ENCODE assay signal across 12 cellular contexts in the genomic region with DNA sequence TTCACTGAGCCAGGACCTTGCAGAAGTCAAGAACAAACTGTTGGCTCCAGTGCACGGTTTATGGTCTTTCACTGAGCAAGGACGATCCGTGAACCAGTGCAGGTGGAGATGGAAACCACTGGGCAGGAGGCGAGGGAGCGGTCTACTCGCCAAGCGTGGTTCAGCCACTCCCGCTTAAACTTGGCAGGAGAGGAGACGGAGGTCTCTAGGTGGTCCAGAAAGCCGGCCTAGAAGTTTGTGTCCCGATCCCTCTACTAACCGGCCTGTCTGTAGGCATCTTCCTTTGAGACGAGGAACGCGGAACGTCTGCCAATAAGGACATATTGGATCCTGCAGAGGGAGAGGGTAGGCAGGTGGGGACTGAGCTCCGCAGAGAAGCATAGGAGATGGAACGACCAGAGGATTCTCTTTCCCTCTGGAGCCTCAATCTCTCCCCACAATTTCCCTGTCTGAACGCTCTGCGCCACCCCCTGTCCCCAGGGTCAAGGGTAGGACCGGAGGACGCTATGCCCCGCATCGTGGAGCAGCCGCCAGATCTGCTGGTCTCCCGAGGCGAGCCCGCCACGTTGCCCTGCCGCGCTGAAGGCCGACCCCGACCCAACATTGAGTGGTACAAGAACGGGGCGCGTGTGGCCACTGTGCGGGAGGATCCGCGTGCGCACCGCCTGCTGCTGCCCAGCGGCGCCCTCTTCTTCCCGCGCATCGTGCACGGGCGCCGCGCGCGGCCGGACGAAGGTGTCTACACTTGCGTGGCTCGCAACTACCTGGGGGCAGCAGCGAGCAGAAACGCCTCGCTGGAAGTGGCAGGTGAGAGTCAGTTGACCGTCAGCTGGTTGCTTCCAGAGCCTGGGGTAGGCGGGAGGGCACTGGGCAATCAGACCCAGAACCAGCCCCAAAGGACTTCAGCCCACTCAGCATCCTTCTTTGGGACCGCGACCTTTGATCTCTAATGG. TPM values are rescaled to one million over a fixed set of nuclear protein-coding genes. Genes with fewer than 3 reads are reported as not detected.
DNase-seq lines count a peak whose midpoint lies in the region; ATAC-seq, FAIRE-seq and TF ChIP-seq lines count a peak whose summit lies in the region.
"Had no signal": no experiment of that assay in that cellular context is flagged by ENCODE, and none has a peak within 500 bp of the region (broad histone marks: within the 10 kb centered on the region; RNA-seq: fewer than 3 reads in every experiment).

No MANE protein-coding gene starts in this region.

- H3K36me3 Mint-ChIP-seq in H9 (ENCODE audit: insufficient read depth in 1 of 3, low read depth in 3 of 3), result no peaks in the 10 kb centered on the region; a peak in 1 of 7 replicates
- peaks cover 0 to 4% (median 0%) of the 10 kb centered on the region in 5 donors for H3K36me3 Mint-ChIP-seq in naive thymus-derived CD4-positive, alpha-beta T cell

- H3T11ph ChIP-seq in H9 (ENCODE audit: low read length), result no peak overlapping the region

- H3K56ac ChIP-seq in H9 (ENCODE audit: insufficient read length, low read depth, low read length), result no peak overlapping the region

- H2BK15ac ChIP-seq in H9 (ENCODE audit: low read depth, low read length), result no peak overlapping the region

- no peak overlapping the region for H3K18ac ChIP-seq in H9 (ENCODE audit: insufficient read length, low read depth, low read length)

- ATAC-seq in naive thymus-derived CD4-positive, alpha-beta T cell, result no peak
- no peak for ATAC-seq in GM21786 (IDR thresholded peaks at IDR 0.05; ENCODE audit: unreplicated experiment)

- POLR2A ChIA-PET in naive thymus-derived CD4-positive, alpha-beta T cell (lab: Charles Lee), result no interaction called here

- no peak for FAIRE-seq in bronchial epithelial cell (lab: Jason Lieb, UNC)

- no peaks in the 10 kb centered on the region; the same call in 1 of the 2 replicates for H3K4me1 ChIP-seq in H9 (ENCODE audit: insufficient read depth, low read length)
- peaks cover 5 to 26% of the 10 kb centered on the region in 2 donors for H3K4me1 ChIP-seq in naive thymus-derived CD4-positive, alpha-beta T cell (ENCODE audit: control insufficient read depth in 2 of 2, insufficient read depth in 2 of 2, low read length in 2 of 2)

- CTCF ChIA-PET in naive thymus-derived CD4-positive, alpha-beta T cell (lab: Charles Lee), result no interaction called here

- no peak overlapping the region for H4K8ac ChIP-seq in H9 (replicated peaks; ENCODE audit: insufficient read length, low read depth, low read length)

- H2BK12ac ChIP-seq in H9 (ENCODE audit: insufficient read length, low read depth, low read length), result no peak overlapping the region

- H3K27me3 ChIP-seq in H9 (ENCODE audit: insufficient read depth, low read length), result peaks cover 83% of the 10 kb centered on the region
- H3K27me3 ChIP-seq in bronchial epithelial cell (ENCODE audit: control insufficient read depth, insufficient read depth, low read length), result peaks cover 67% of the 10 kb centered on the region
- peaks cover 20 to 60% of the 10 kb centered on the region in 2 donors for H3K27me3 ChIP-seq in naive thymus-derived CD4-positive, alpha-beta T cell (ENCODE audit: control insufficient read depth in 2 of 2, insufficient read depth in 2 of 2, low read length in 2 of 2)

- H3K4me3 Mint-ChIP-seq in H9, result peak overlapping the region in 1 of 2 experiments; percentile 67; a peak in 3 of 5 replicates
- peak overlapping the region; percentile 35 to 74 (median 57) for H3K4me3 Mint-ChIP-seq in naive thymus-derived CD4-positive, alpha-beta T cell

- H4K20me1 ChIP-seq in H9 (ENCODE audit: control insufficient read depth, insufficient read depth, insufficient read length), result no peaks in the 10 kb centered on the region

- WGBS in H9 (ENCODE audit: extremely low coverage, insufficient read length, low lambda C conversion rate), result no CpG with 5 or more reads among the region's 63 CpGs

- H4K91ac ChIP-seq in H9 (ENCODE audit: insufficient read length, low read depth, low read length), result no peak overlapping the region

- H3K9me3 Mint-ChIP-seq in H9, result no peaks in the 10 kb centered on the region; a peak in 3 of 5 replicates
- H3K9me3 Mint-ChIP-seq in naive thymus-derived CD4-positive, alpha-beta T cell, result peaks cover 0 to 5% (median 0%) of the 10 kb centered on the region in 11 donors

- H3K4me3 ChIP-seq in bronchial epithelial cell (ENCODE audit: low read depth, low read length), result no peak overlapping the region
- no peak overlapping the region for H3K4me3 ChIP-seq in naive thymus-derived CD4-positive, alpha-beta T cell (ENCODE audit: low read length)
- H3K4me3 ChIP-seq: ovary, SK-N-MC, suprapubic skin had no signal

- H3K23ac ChIP-seq in H9 (ENCODE audit: insufficient read length, low read depth, low read length), result no peak overlapping the region

- DNase-seq in NCI-H146 (lab: John Stamatoyannopoulos, UW) (peak; percentile 14), NCI-H146 treated with DMSO at 0.1 percent for 48 hours (lab: John Stamatoyannopoulos, UW; ENCODE audit: unreplicated experiment) (no peak), H9 (no peak), bronchial epithelial cell (ENCODE audit: low read depth) (no peak), SIG-M5 (lab: John Stamatoyannopoulos, UW) (no peak), NCI-H2081 (lab: John Stamatoyannopoulos, UW) (no peak)
- DNase-seq in naive thymus-derived CD4-positive, alpha-beta T cell, result no peak

- H3K4me1 Mint-ChIP-seq in H9, result peaks cover 7 to 43% of the 10 kb centered on the region in 2 experiments
- H3K4me1 Mint-ChIP-seq in naive thymus-derived CD4-positive, alpha-beta T cell, result peaks cover 7 to 57% (median 32%) of the 10 kb centered on the region in 7 donors

- no peak overlapping the region for H2BK20ac ChIP-seq in H9 (ENCODE audit: low read depth, low read length, poor library complexity, severe bottlenecking)

- no peak overlapping the region for H2BK120ac ChIP-seq in H9 (ENCODE audit: low read depth, low read length, poor library complexity, severe bottlenecking)

- H3K79me1 ChIP-seq in H9 (ENCODE audit: insufficient read depth, low read depth, low read length, poor library complexity, severe bottlenecking), result no peaks in the 10 kb centered on the region

- H3K27ac Mint-ChIP-seq in H9, result no peak overlapping the region
- H3K27ac Mint-ChIP-seq in naive thymus-derived CD4-positive, alpha-beta T cell, result no peak overlapping the region

- no peak overlapping the region for H2AFZ ChIP-seq in H9 (ENCODE audit: low read length)

- peaks cover 3% of the 10 kb centered on the region for H3K23me2 ChIP-seq in H9 (ENCODE audit: insufficient read length, low read depth, low read length, poor library complexity, severe bottlenecking)

- no peak overlapping the region; the same call in 1 of the 2 replicates for H3K14ac ChIP-seq in H9 (ENCODE audit: insufficient read depth, low read length)

- no peaks in the 10 kb centered on the region for H3K79me2 ChIP-seq in H9 (ENCODE audit: insufficient read depth, low read length)

- peaks cover 100% of the 10 kb centered on the region for H3K27me3 Mint-ChIP-seq in H9 (ENCODE audit: low read depth)
- H3K27me3 Mint-ChIP-seq in naive thymus-derived CD4-positive, alpha-beta T cell, result peaks cover 75 to 96% (median 89%) of the 10 kb centered on the region in 5 donors

- no peak overlapping the region for H2AK5ac ChIP-seq in H9 (ENCODE audit: insufficient read length, low read length)

- TF ChIP-seq CTCF in H9 (conservative IDR thresholded peaks at IDR 0.05) (peak; percentile 34; the same call in 2 of the 3 replicates), bronchial epithelial cell (IDR thresholded peaks at IDR 0.05; ENCODE audit: insufficient read depth, low read length, severe bottlenecking) (peak; percentile 24)

- no peaks in the 10 kb centered on the region for H3K9me3 ChIP-seq in H9 (ENCODE audit: control insufficient read depth, low read depth, low read length)
- no peaks in the 10 kb centered on the region for H3K9me3 ChIP-seq in naive thymus-derived CD4-positive, alpha-beta T cell (ENCODE audit: control insufficient read depth in 2 of 3, low read length in 3 of 3)
- H3K9me3 ChIP-seq: ovary, suprapubic skin had no signal

- H3K4me2 ChIP-seq in H9 (ENCODE audit: insufficient read depth, insufficient read length, low read length), result peak overlapping the region; percentile 0

- no peak overlapping the region for H3K9ac ChIP-seq in H9 (ENCODE audit: extremely low read depth, insufficient read length, low read length)

- H2BK5ac ChIP-seq in H9 (ENCODE audit: insufficient read length, low read length), result no peak overlapping the region

- no peak overlapping the region for H3K4ac ChIP-seq in H9 (ENCODE audit: low read depth, low read length)

- H3K36me3 ChIP-seq in bronchial epithelial cell (ENCODE audit: control insufficient read depth, insufficient read depth, low read length), result no peaks in the 10 kb centered on the region
- H3K36me3 ChIP-seq in naive thymus-derived CD4-positive, alpha-beta T cell (ENCODE audit: control insufficient read depth in 2 of 3, insufficient read depth in 3 of 3, low read length in 3 of 3), result no peaks in the 10 kb centered on the region
- H3K36me3 ChIP-seq: ovary, suprapubic skin had no signal

- intact Hi-C loops in naive thymus-derived CD4-positive, alpha-beta T cell (cut with micrococcal nuclease), result loop anchor here in 1 of 2 donors (5.0 kb wide), 1 partner anchor 294 kb away; a partner anchor contains a TSS

- H4K5ac ChIP-seq in H9 (ENCODE audit: insufficient read length, low read depth, low read length), result no peak overlapping the region

- no peak overlapping the region for H3K27ac ChIP-seq in H9 (ENCODE audit: insufficient read length, low read depth, low read length)
- no peak overlapping the region for H3K27ac ChIP-seq in naive thymus-derived CD4-positive, alpha-beta T cell (ENCODE audit: low read depth, low read length)
- H3K27ac ChIP-seq: ovary, SK-N-MC, suprapubic skin had no signal

RNA-seq across cellular contexts. Expression of a gene that starts 3.4 kb away (rescaled TPM):
- total RNA-seq in H9 (2021) (11.8 and 12.6 TPM in 2 replicates), bronchial epithelial cell (29.5 and 30.2 TPM in 2 replicates)
- total RNA-seq in naive thymus-derived CD4-positive, alpha-beta T cell, result 10 to 100 TPM in 4 of 5 experiments, 1 to 10 TPM in 1; 8.1 to 51.3 (median 38.0) TPM
- 1 to 10 TPM; 3.6 to 8.5 TPM for polyA plus RNA-seq in naive thymus-derived CD4-positive, alpha-beta T cell

RNA-seq across cellular contexts. Expression of a gene that starts 29.1 kb away (rescaled TPM):
- total RNA-seq in H9 (2021) (not detected in 2 replicates), bronchial epithelial cell (under 0.01 TPM in 1 of 2 replicates, not detected in the other)
- under 1 TPM in 2 of 5 experiments, not detected in 3; 0.19 to 0.29 TPM for total RNA-seq in naive thymus-derived CD4-positive, alpha-beta T cell
- polyA plus RNA-seq in naive thymus-derived CD4-positive, alpha-beta T cell, result under 1 TPM in 1 of 2 donors, not detected in 1; 0.04 TPM

RNA-seq across cellular contexts. Expression of a gene that starts 50.5 kb away (rescaled TPM):
- total RNA-seq in H9 (2021), result not detected in 2 replicates
- not detected in 2 replicates for total RNA-seq in bronchial epithelial cell
- total RNA-seq in naive thymus-derived CD4-positive, alpha-beta T cell, result not detected
- not detected for polyA plus RNA-seq in naive thymus-derived CD4-positive, alpha-beta T cell
- total RNA-seq: A172, suprapubic skin had no signal
- polyA plus RNA-seq: ovary had no signal
